In the genomic region with DNA sequence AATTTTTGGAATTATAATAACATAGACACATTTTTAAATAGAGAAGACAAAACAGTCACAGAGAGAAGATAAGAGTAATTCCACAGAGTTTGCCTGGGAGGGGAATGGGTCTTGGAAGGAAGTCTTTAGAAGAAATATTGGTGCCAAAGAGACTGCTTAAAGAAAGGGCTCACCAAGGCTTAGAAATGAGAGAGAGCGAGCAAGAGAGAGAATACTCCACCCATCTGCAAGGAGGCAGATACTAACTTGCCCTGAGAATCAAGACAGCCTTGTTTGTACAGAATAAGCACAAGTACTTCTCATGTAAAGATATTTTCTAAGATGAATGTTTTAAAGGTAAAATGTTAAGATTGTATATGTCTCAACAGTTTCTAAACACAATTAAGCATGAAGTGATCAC, we compare ENCODE assay signal across 1 cellular context.
TF ChIP-seq lines count a peak whose summit lies in the region.

No MANE protein-coding gene starts in this region.

TF ChIP-seq in SK-N-SH, 30 proteins besides CTCF, POLR2A, EP300 and RAD21 (continued from another document):
- TF ChIP-seq, protein P1, sequence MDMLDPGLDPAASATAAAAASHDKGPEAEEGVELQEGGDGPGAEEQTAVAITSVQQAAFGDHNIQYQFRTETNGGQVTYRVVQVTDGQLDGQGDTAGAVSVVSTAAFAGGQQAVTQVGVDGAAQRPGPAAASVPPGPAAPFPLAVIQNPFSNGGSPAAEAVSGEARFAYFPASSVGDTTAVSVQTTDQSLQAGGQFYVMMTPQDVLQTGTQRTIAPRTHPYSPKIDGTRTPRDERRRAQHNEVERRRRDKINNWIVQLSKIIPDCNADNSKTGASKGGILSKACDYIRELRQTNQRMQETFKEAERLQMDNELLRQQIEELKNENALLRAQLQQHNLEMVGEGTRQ (IDR thresholded peaks at IDR 0.05; ENCODE audit: borderline replicate concordance, low read depth, low read length), result no peak
- no peak for TF ChIP-seq RXRA (IDR thresholded peaks at IDR 0.05; ENCODE audit: borderline replicate concordance, low read depth)
